ENCODE assay signal across 16 cellular contexts in genomic region chr12:98297557-98297956, GRCh38.
A peak's percentile ranks its signal among the peaks of the same experiment; 100 is the strongest.
DNase-seq lines count a peak whose midpoint lies in the region; ATAC-seq and TF ChIP-seq lines count a peak whose summit lies in the region.
"Had no signal": no experiment of that assay in that cellular context is flagged by ENCODE, and none has a peak within 500 bp of the region (broad histone marks: within the 10 kb centered on the region; RNA-seq: fewer than 3 reads in every experiment).

No MANE protein-coding gene starts in this region.

- no peak overlapping the region for H3K4me3 ChIP-seq in GM23338
- H3K4me3 ChIP-seq: A549; BLaER1 treated with 17β-estradiol and CSF1 and Interleukin-3, amounts not matched to agents 10 nM and 100 nM had no signal

- no peak overlapping the region for H3K27ac ChIP-seq in GM23338 (ENCODE audit: low read depth)
- H3K27ac ChIP-seq: 22Rv1; A549; BLaER1 treated with 17β-estradiol and CSF1 and Interleukin-3, amounts not matched to agents 10 nM and 100 nM; C4-2B had no signal

- no peaks in the 10 kb centered on the region for H3K9me3 Mint-ChIP-seq in GM23338
- no peaks in the 10 kb centered on the region for H3K9me3 Mint-ChIP-seq in stimulated activated effector memory CD8-positive, alpha-beta T cell treated with anti-CD3 and anti-CD28 coated beads, Interleukin-12 subunit alpha, Interleukin-12 subunit beta, amount 100 ng/mL, for 72 hours
- H3K9me3 Mint-ChIP-seq: CD4-positive, alpha-beta T cell; CD8-positive, alpha-beta memory T cell had no signal

- H3K36me3 ChIP-seq in GM23338 (ENCODE audit: insufficient read depth) = no peaks in the 10 kb centered on the region
- H3K36me3 ChIP-seq: BLaER1 treated with 17β-estradiol and CSF1 and Interleukin-3, amounts not matched to agents 10 nM and 100 nM had no signal

- no peak overlapping the region for H2AFZ ChIP-seq in GM23338

- no peaks in the 10 kb centered on the region for H3K36me3 Mint-ChIP-seq in GM23338 (ENCODE audit: low read depth)
- H3K36me3 Mint-ChIP-seq in stimulated activated effector memory CD8-positive, alpha-beta T cell treated with anti-CD3 and anti-CD28 coated beads, Interleukin-12 subunit alpha, Interleukin-12 subunit beta, amount 100 ng/mL, for 72 hours = no peaks in the 10 kb centered on the region
- H3K36me3 Mint-ChIP-seq: CD8-positive, alpha-beta memory T cell had no signal

- H3K79me2 ChIP-seq in GM23338 (replicated peaks; ENCODE audit: insufficient read depth) = no peaks in the 10 kb centered on the region

- H3K4me3 Mint-ChIP-seq in GM23338 = no peak overlapping the region
- H3K4me3 Mint-ChIP-seq in stimulated activated effector memory CD8-positive, alpha-beta T cell treated with anti-CD3 and anti-CD28 coated beads, Interleukin-12 subunit alpha, Interleukin-12 subunit beta, amount 100 ng/mL, for 72 hours = no peak overlapping the region
- H3K4me3 Mint-ChIP-seq: B cell; CD4-positive, alpha-beta T cell; CD8-positive, alpha-beta memory T cell had no signal

- peaks cover 5% of the 10 kb centered on the region; the same call in 2 of the 3 replicates for H3K4me1 Mint-ChIP-seq in GM23338
- no peaks in the 10 kb centered on the region for H3K4me1 Mint-ChIP-seq in stimulated activated effector memory CD8-positive, alpha-beta T cell treated with anti-CD3 and anti-CD28 coated beads, Interleukin-12 subunit alpha, Interleukin-12 subunit beta, amount 100 ng/mL, for 72 hours
- H3K4me1 Mint-ChIP-seq: B cell; CD8-positive, alpha-beta memory T cell had no signal

- ATAC-seq in GM23338 = no peak
- peak; percentile 13 for ATAC-seq in stimulated activated effector memory CD8-positive, alpha-beta T cell treated with anti-CD3 and anti-CD28 coated beads, Interleukin-12 subunit alpha, Interleukin-12 subunit beta, amount 100 ng/mL, for 72 hours
- no peak for ATAC-seq in HG02852 (IDR thresholded peaks at IDR 0.05; ENCODE audit: unreplicated experiment)
- ATAC-seq: A549 had no signal

- TF ChIP-seq CTCF in GM23338 (conservative IDR thresholded peaks at IDR 0.05; ENCODE audit: low read depth in 2 of 2) = no peak

- no peaks in the 10 kb centered on the region for H3F3A ChIP-seq in GM23338 (replicated peaks; ENCODE audit: low read depth)

- H3K27ac Mint-ChIP-seq in GM23338 = no peak overlapping the region
- no peak overlapping the region for H3K27ac Mint-ChIP-seq in stimulated activated effector memory CD8-positive, alpha-beta T cell treated with anti-CD3 and anti-CD28 coated beads, Interleukin-12 subunit alpha, Interleukin-12 subunit beta, amount 100 ng/mL, for 72 hours
- H3K27ac Mint-ChIP-seq: B cell; CD4-positive, alpha-beta T cell; CD8-positive, alpha-beta memory T cell had no signal

- H3K27me3 Mint-ChIP-seq in GM23338 (ENCODE audit: insufficient read depth, low read depth, poor library complexity) = peaks cover 4% of the 10 kb centered on the region

- DNase-seq in GM23338 (ENCODE audit: low spot score) = no peak
- no peak for DNase-seq in stimulated activated effector memory CD8-positive, alpha-beta T cell treated with anti-CD3 and anti-CD28 coated beads, Interleukin-12 subunit alpha, Interleukin-12 subunit beta, amount 100 ng/mL, for 72 hours (ENCODE audit: low spot score in 2 of 2)
- DNase-seq in SKM-1 (lab: John Stamatoyannopoulos, UW; ENCODE audit: unreplicated experiment) = no peak
- DNase-seq: AML-193; CD4-positive, alpha-beta T cell; CD8-positive, alpha-beta memory T cell; COR-L47; DMS79 treated with DMSO at 0.1 percent for 48 hours; GF-D8 had no signal

- no peaks in the 10 kb centered on the region for H3K27me3 ChIP-seq in GM23338 (ENCODE audit: insufficient read depth)
- H3K27me3 ChIP-seq: BLaER1 treated with 17β-estradiol and CSF1 and Interleukin-3, amounts not matched to agents 10 nM and 100 nM had no signal

- H3K9me2 ChIP-seq in GM23338 (ENCODE audit: insufficient read depth) = no peaks in the 10 kb centered on the region; the same call in 1 of the 2 replicates

- no peak overlapping the region for H3K4me2 ChIP-seq in GM23338
- H3K4me2 ChIP-seq: A549; BLaER1 treated with 17β-estradiol and CSF1 and Interleukin-3, amounts not matched to agents 10 nM and 100 nM had no signal

- no peaks in the 10 kb centered on the region; the same call in 1 of the 2 replicates for H4K20me1 ChIP-seq in GM23338 (replicated peaks; ENCODE audit: insufficient read depth)
- H4K20me1 ChIP-seq: BLaER1 treated with 17β-estradiol and CSF1 and Interleukin-3, amounts not matched to agents 10 nM and 100 nM had no signal

- H3K4me1 ChIP-seq in GM23338 (ENCODE audit: insufficient read depth) = no peaks in the 10 kb centered on the region
- H3K4me1 ChIP-seq: A549; BLaER1 treated with 17β-estradiol and CSF1 and Interleukin-3, amounts not matched to agents 10 nM and 100 nM had no signal

TF ChIP-seq in GM23338, 12 proteins besides CTCF, POLR2A, EP300 and RAD21 (continues in another document):
- peak; percentile 58 for TF ChIP-seq REST (IDR thresholded peaks at IDR 0.05; ENCODE audit: unreplicated experiment)

TF ChIP-seq in PFSK-1, 5 proteins besides CTCF, POLR2A, EP300 and RAD21:
- peak; percentile 31 to 88; a peak in 2 of 4 replicates for TF ChIP-seq REST (IDR thresholded peaks at IDR 0.05; ENCODE audit: insufficient read depth in 1 of 2, low read depth in 2 of 2, low read length in 2 of 2)
- TF ChIP-seq SIN3A (IDR thresholded peaks at IDR 0.05; ENCODE audit: borderline replicate concordance, insufficient read depth, low read length) = no peak
